1 cellular context compared by ENCODE assay signal in the genomic region with DNA sequence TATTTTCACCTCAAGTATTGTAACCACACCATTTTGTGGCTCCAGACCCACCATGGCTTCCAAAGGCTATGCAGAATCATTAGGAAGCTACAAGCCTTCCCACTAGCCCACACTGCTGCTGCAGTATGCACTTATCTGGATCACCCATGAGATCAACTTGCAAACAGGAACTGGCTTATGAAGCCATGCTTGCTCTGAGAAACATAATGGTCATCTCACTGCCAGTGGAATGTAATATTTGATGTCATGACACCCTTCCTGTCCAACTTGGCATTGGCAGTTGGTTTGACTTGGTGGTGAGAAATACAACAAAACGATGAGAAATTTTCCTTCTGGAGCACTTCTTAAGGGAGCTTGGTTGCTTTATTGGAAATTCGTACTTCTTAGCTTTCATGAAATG.
TF ChIP-seq lines count a peak whose summit lies in the region.

No MANE protein-coding gene starts in this region.

TF ChIP-seq in endothelial cell of umbilical vein, 7 proteins besides CTCF, POLR2A, EP300 and RAD21:
- TF ChIP-seq GATA2 (IDR thresholded peaks at IDR 0.05; ENCODE audit: insufficient read depth, insufficient read length, low read depth, low read length): peak; percentile 31
- TF ChIP-seq POLR2AphosphoS5 (IDR thresholded peaks at IDR 0.05; ENCODE audit: insufficient read depth, low read depth, low read length): no peak
